In the genomic region with DNA sequence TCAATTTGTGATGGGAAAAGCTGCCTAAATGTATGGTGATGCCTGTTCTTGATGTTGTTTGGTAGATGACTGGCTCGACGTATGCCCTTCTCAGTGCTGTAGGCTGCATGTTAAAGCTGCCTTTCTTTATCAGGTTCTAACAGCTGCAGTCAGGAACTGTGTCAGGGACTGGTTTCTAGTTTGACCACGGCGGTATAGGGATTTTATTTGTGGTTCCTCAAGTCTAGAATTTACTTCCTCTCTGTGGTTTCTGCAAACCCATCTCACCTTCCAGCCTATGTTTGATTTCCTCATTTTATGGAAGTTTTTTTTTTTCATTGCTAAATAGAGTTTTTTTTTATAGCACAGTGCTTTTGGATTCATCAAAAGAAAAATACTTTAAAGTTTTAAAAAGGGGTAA, we compare ENCODE assay signal across 8 cellular contexts. TPM values are rescaled to one million over a fixed set of nuclear protein-coding genes. Genes with fewer than 3 reads are reported as not detected.
DNase-seq lines count a peak whose midpoint lies in the region; ATAC-seq, FAIRE-seq and TF ChIP-seq lines count a peak whose summit lies in the region.

No MANE protein-coding gene starts in this region.

- peaks cover 33% of the 10 kb centered on the region for H3K4me1 ChIP-seq in CD8-positive, alpha-beta T cell (ENCODE audit: insufficient read depth, low read length)

- TF ChIP-seq CTCF in CD8-positive, alpha-beta T cell (IDR thresholded peaks at IDR 0.05): no peak

- FAIRE-seq in GM19239 (lab: Jason Lieb, UNC): peak; percentile 84

- H3K4me3 Mint-ChIP-seq in CD8-positive, alpha-beta T cell: peak overlapping the region; percentile 30
- H3K4me3 Mint-ChIP-seq in immature natural killer cell: peak overlapping the region; percentile 78 to 88 (median 86)

- DNase-seq in CD8-positive, alpha-beta T cell: peak in 1 of 7 experiments; percentile 10
- DNase-seq in GM19239 (ENCODE audit: insufficient read length, low spot score): peak; percentile 33
- DNase-seq in SKM-1 (lab: John Stamatoyannopoulos, UW; ENCODE audit: unreplicated experiment): peak; percentile 89
- peak; percentile 68 to 74 (median 71) for DNase-seq in immature natural killer cell
- DNase-seq in NCI-H2081 (lab: John Stamatoyannopoulos, UW): no peak
- DNase-seq in NCI-H2107 (lab: John Stamatoyannopoulos, UW): no peak
- DNase-seq in epidermal melanocyte (ENCODE audit: insufficient read length, low spot score): no peak

- H3K36me3 Mint-ChIP-seq in CD8-positive, alpha-beta T cell: peaks cover 21% of the 10 kb centered on the region
- H3K36me3 Mint-ChIP-seq in immature natural killer cell: peaks cover 0 to 13% (median 8%) of the 10 kb centered on the region in 3 donors

- no peaks in the 10 kb centered on the region for H3K27me3 Mint-ChIP-seq in CD8-positive, alpha-beta T cell (ENCODE audit: low read depth)
- H3K27me3 Mint-ChIP-seq in immature natural killer cell (ENCODE audit: low read depth in 3 of 3): peaks cover 5 to 27% (median 24%) of the 10 kb centered on the region in 3 donors

- H3K27ac Mint-ChIP-seq in CD8-positive, alpha-beta T cell: no peak overlapping the region
- peak overlapping the region; percentile 13 to 86 (median 80) for H3K27ac Mint-ChIP-seq in immature natural killer cell

- H3K9me3 Mint-ChIP-seq in CD8-positive, alpha-beta T cell: no peaks in the 10 kb centered on the region
- no peaks in the 10 kb centered on the region for H3K9me3 Mint-ChIP-seq in immature natural killer cell

- no peaks in the 10 kb centered on the region for H3K9me3 ChIP-seq in CD8-positive, alpha-beta T cell (ENCODE audit: low read length)

- CTCF ChIA-PET in CD8-positive, alpha-beta T cell (lab: Charles Lee): interaction anchor here (0.7 to 1.2 kb wide), 4 partner anchors 11 to 36 kb away, joined by 3 to 5 read pairs (median 3); no protein-coding TSS in a partner anchor

- no peaks in the 10 kb centered on the region for H3K36me3 ChIP-seq in CD8-positive, alpha-beta T cell (ENCODE audit: insufficient read depth, low read length)

- H3K27ac ChIP-seq in CD8-positive, alpha-beta T cell (ENCODE audit: low read depth, low read length): no peak overlapping the region

- POLR2A ChIA-PET in CD8-positive, alpha-beta T cell (lab: Charles Lee): interaction anchor here (0.9 to 1.1 kb wide), 2 partner anchors 13 to 26 kb away, joined by 3 to 4 read pairs; no protein-coding TSS in a partner anchor

- peaks cover 58% of the 10 kb centered on the region for H3K4me1 Mint-ChIP-seq in CD8-positive, alpha-beta T cell (ENCODE audit: low read depth)
- peaks cover 43 to 45% of the 10 kb centered on the region in 2 donors for H3K4me1 Mint-ChIP-seq in immature natural killer cell

- ATAC-seq in CD8-positive, alpha-beta T cell: peak; percentile 42
- ATAC-seq in HG03103 (IDR thresholded peaks at IDR 0.05; ENCODE audit: low read depth, unreplicated experiment): peak; percentile 69

- intact Hi-C loops in CD8-positive, alpha-beta T cell (cut with DNase I, micrococcal nuclease): loop anchor here in 1 of 2 experiments (2.0 kb wide), 1 partner anchor 26 kb away; a partner anchor contains a TSS

- no peak overlapping the region for H3K4me3 ChIP-seq in CD8-positive, alpha-beta T cell (ENCODE audit: low read depth, low read length)

- no peaks in the 10 kb centered on the region for H3K27me3 ChIP-seq in CD8-positive, alpha-beta T cell (ENCODE audit: insufficient read depth, low read length)

RNA-seq across cellular contexts. Expression of a gene that starts 26.5 kb away (rescaled TPM):
- 10 to 100 TPM; 33.5 to 33.8 TPM for total RNA-seq in CD8-positive, alpha-beta T cell
- polyA plus RNA-seq in immature natural killer cell: 1 to 10 TPM in 2 of 3 donors, under 1 TPM in 1; 0.85 to 3.1 (median 1.3) TPM

Comparison
In these comparisons a context has a peak if more than half of its experiments do, and no peak if none do; other contexts are left out.
1. DNase-seq: peak in GM19239 (single experiment), SKM-1 (single experiment) and immature natural killer cell (3 of 3); none in NCI-H2081 (0 of 2), NCI-H2107 (single experiment) and epidermal melanocyte (single experiment).